In genomic region chr5:178531786-178532185, GRCh38 we compare ENCODE assay signal across 16 cellular contexts. TPM values are rescaled to one million over a fixed set of nuclear protein-coding genes. Genes with fewer than 3 reads are reported as not detected.
"Had no signal": no experiment of that assay in that cellular context is flagged by ENCODE, and none has a peak within 500 bp of the region (broad histone marks: within the 10 kb centered on the region; RNA-seq: fewer than 3 reads in every experiment).

No MANE protein-coding gene starts in this region.

- H3K79me2 ChIP-seq: hepatocyte had no signal

- H3K4me2 ChIP-seq: hepatocyte had no signal

- H2AFZ ChIP-seq: hepatocyte had no signal

- H3K4me3 ChIP-seq: coronary artery, hepatocyte, thoracic aorta, transverse colon had no signal

- H3K27ac ChIP-seq: coronary artery, hepatocyte, neutrophil, thoracic aorta, transverse colon had no signal

- H3K27me3 ChIP-seq: hepatocyte, neutrophil, transverse colon had no signal

- H3K9me3 ChIP-seq: neutrophil, thoracic aorta, transverse colon had no signal

- H3K4me1 ChIP-seq: transverse colon had no signal

- H3K36me3 ChIP-seq: neutrophil, thoracic aorta, transverse colon had no signal

- DNase-seq: effector CD4-positive, alpha-beta T cell; foreskin melanocyte; head of caudate nucleus; left colon; mesendoderm; naive B cell; stimulated activated CD4-positive, alpha-beta T cell treated with anti-CD3 and anti-CD28 coated beads, Interleukin-2, amount 100 ng/mL, for 24 hours; stimulated activated CD4-positive, alpha-beta T cell treated with anti-CD3 and anti-CD28 coated beads, Interleukin-4, amount 100 ng/mL, for 4 hours; stimulated activated naive B cell treated with anti-CD40 and anti-IgM and Interleukin-4, amounts not matched to agents 10 μg/mL and 1 μg/mL and 100 μg/mL, for 72 hours; stimulated activated naive CD8-positive, alpha-beta T cell treated with anti-CD3 and anti-CD28 coated beads, Interleukin-15, amount 100 ng/mL, for 72 hours; transverse colon had no signal

RNA-seq across cellular contexts. Expression of gene COL23A1, which starts 58.4 kb away (rescaled TPM):
- total RNA-seq: pulmonary artery endothelial cell had no signal
